In genomic region chr2:150860301-150860700, GRCh38 we compare ENCODE assay signal across 1 cellular context.
TF ChIP-seq lines count a peak whose summit lies in the region.

No MANE protein-coding gene starts in this region.

TF ChIP-seq in WTC11, 78 proteins besides CTCF, POLR2A, EP300 and RAD21 (continued from another document):
- no peak for TF ChIP-seq ATF6 (CRISPR knock-in tag; IDR thresholded peaks at IDR 0.05)
- no peak for TF ChIP-seq KAT7 (CRISPR knock-in tag; IDR thresholded peaks at IDR 0.05; ENCODE audit: borderline replicate concordance)
- no peak for TF ChIP-seq SOX15 (CRISPR knock-in tag; IDR thresholded peaks at IDR 0.05)
- no peak for TF ChIP-seq SP1 (CRISPR knock-in tag; conservative IDR thresholded peaks at IDR 0.05)
- no peak for TF ChIP-seq RELA (CRISPR knock-in tag; IDR thresholded peaks at IDR 0.05; ENCODE audit: borderline replicate concordance)
- no peak for TF ChIP-seq ZNF317 (CRISPR knock-in tag; IDR thresholded peaks at IDR 0.05; ENCODE audit: borderline replicate concordance, low read depth)
